1 cellular context compared by ENCODE assay signal in the genomic region with DNA sequence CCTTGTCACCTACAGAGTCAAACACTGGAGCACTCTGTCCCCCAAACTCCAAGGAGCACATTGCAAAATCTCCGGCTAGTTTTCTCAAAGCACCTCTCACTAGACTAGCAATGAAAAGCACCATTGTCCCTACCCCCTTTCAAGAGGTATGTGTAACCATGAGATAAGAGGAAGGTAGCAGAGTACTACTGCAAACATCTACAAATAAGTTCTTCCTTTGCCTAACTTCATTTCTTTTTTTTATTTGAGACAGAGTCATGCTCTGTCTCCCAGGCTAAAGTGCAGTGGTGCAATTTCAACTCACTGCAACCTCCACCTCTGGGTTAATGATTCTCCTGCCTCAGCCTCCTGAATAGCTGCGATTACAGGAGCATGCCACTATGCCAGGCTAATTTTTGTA.
TF ChIP-seq lines count a peak whose summit lies in the region.

No MANE protein-coding gene starts in this region.

TF ChIP-seq in HepG2, 621 proteins besides CTCF, POLR2A, EP300 and RAD21 (continued from another document and continues in another):
- TF ChIP-seq, protein P1, sequence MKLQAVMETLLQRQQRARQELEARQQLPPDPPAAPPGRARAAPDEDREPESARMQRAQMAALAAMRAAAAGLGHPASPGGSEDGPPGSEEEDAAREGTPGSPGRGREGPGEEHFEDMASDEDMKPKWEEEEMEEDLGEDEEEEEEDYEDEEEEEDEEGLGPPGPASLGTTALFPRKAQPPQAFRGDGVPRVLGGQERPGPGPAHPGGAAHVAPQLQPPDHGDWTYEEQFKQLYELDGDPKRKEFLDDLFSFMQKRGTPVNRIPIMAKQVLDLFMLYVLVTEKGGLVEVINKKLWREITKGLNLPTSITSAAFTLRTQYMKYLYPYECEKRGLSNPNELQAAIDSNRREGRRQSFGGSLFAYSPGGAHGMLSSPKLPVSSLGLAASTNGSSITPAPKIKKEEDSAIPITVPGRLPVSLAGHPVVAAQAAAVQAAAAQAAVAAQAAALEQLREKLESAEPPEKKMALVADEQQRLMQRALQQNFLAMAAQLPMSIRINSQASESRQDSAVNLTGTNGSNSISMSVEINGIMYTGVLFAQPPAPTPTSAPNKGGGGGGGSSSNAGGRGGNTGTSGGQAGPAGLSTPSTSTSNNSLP (IDR thresholded peaks at IDR 0.05; ENCODE audit: low read depth, low read length): no peak
- TF ChIP-seq MLLT10 (CRISPR knock-in tag; IDR thresholded peaks at IDR 0.05) (no peak), ZNF292 (CRISPR knock-in tag; IDR thresholded peaks at IDR 0.05; ENCODE audit: borderline replicate concordance, low read depth) (no peak), NCOA2 (CRISPR knock-in tag; IDR thresholded peaks at IDR 0.05) (peak; percentile 90), ZNF350 (CRISPR knock-in tag; IDR thresholded peaks at IDR 0.05; ENCODE audit: borderline replicate concordance, low read depth) (no peak), ZSCAN31 (CRISPR knock-in tag; IDR thresholded peaks at IDR 0.05; ENCODE audit: low read depth) (no peak), TOE1 (CRISPR knock-in tag; IDR thresholded peaks at IDR 0.05) (no peak), ARID2 (CRISPR knock-in tag; IDR thresholded peaks at IDR 0.05; ENCODE audit: borderline replicate concordance) (no peak), SRY (CRISPR knock-in tag; IDR thresholded peaks at IDR 0.05) (no peak), CC2D1A (CRISPR knock-in tag; IDR thresholded peaks at IDR 0.05) (no peak), SNAPC2 (CRISPR knock-in tag; IDR thresholded peaks at IDR 0.05) (no peak), ZSCAN12 (CRISPR knock-in tag; IDR thresholded peaks at IDR 0.05) (no peak), GLI4 (CRISPR knock-in tag; IDR thresholded peaks at IDR 0.05; ENCODE audit: borderline replicate concordance) (no peak), ZNF567 (CRISPR knock-in tag; IDR thresholded peaks at IDR 0.05; ENCODE audit: borderline replicate concordance) (no peak), ZBTB7B (CRISPR knock-in tag; IDR thresholded peaks at IDR 0.05) (no peak), EEA1 (CRISPR knock-in tag; IDR thresholded peaks at IDR 0.05; ENCODE audit: borderline replicate concordance) (no peak), ZNF788 (CRISPR knock-in tag; IDR thresholded peaks at IDR 0.05; ENCODE audit: borderline replicate concordance) (no peak), ZSCAN21 (CRISPR knock-in tag; IDR thresholded peaks at IDR 0.05; ENCODE audit: borderline replicate concordance) (no peak), ZNF775 (CRISPR knock-in tag; IDR thresholded peaks at IDR 0.05; ENCODE audit: borderline replicate concordance) (no peak), RFXAP (CRISPR knock-in tag; IDR thresholded peaks at IDR 0.05; ENCODE audit: borderline replicate concordance) (no peak), TARDBP (CRISPR knock-in tag; IDR thresholded peaks at IDR 0.05) (no peak), ZNF543 (CRISPR knock-in tag; IDR thresholded peaks at IDR 0.05) (no peak), PCBP1 (IDR thresholded peaks at IDR 0.05; ENCODE audit: borderline replicate concordance, low read depth, low read length) (no peak), ZNF550 (CRISPR knock-in tag; IDR thresholded peaks at IDR 0.05; ENCODE audit: borderline replicate concordance) (no peak), KLF16 (CRISPR knock-in tag; IDR thresholded peaks at IDR 0.05) (no peak), SSRP1 (CRISPR knock-in tag; IDR thresholded peaks at IDR 0.05) (no peak), YEATS2 (CRISPR knock-in tag; IDR thresholded peaks at IDR 0.05; ENCODE audit: borderline replicate concordance) (no peak), HMG20A (CRISPR knock-in tag; IDR thresholded peaks at IDR 0.05; ENCODE audit: borderline replicate concordance) (peak; percentile 42; the same call in 1 of the 2 replicates)
- TF ChIP-seq, protein P2, sequence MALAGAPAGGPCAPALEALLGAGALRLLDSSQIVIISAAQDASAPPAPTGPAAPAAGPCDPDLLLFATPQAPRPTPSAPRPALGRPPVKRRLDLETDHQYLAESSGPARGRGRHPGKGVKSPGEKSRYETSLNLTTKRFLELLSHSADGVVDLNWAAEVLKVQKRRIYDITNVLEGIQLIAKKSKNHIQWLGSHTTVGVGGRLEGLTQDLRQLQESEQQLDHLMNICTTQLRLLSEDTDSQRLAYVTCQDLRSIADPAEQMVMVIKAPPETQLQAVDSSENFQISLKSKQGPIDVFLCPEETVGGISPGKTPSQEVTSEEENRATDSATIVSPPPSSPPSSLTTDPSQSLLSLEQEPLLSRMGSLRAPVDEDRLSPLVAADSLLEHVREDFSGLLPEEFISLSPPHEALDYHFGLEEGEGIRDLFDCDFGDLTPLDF (CRISPR knock-in tag; IDR thresholded peaks at IDR 0.05): no peak
- TF ChIP-seq, protein P3, sequence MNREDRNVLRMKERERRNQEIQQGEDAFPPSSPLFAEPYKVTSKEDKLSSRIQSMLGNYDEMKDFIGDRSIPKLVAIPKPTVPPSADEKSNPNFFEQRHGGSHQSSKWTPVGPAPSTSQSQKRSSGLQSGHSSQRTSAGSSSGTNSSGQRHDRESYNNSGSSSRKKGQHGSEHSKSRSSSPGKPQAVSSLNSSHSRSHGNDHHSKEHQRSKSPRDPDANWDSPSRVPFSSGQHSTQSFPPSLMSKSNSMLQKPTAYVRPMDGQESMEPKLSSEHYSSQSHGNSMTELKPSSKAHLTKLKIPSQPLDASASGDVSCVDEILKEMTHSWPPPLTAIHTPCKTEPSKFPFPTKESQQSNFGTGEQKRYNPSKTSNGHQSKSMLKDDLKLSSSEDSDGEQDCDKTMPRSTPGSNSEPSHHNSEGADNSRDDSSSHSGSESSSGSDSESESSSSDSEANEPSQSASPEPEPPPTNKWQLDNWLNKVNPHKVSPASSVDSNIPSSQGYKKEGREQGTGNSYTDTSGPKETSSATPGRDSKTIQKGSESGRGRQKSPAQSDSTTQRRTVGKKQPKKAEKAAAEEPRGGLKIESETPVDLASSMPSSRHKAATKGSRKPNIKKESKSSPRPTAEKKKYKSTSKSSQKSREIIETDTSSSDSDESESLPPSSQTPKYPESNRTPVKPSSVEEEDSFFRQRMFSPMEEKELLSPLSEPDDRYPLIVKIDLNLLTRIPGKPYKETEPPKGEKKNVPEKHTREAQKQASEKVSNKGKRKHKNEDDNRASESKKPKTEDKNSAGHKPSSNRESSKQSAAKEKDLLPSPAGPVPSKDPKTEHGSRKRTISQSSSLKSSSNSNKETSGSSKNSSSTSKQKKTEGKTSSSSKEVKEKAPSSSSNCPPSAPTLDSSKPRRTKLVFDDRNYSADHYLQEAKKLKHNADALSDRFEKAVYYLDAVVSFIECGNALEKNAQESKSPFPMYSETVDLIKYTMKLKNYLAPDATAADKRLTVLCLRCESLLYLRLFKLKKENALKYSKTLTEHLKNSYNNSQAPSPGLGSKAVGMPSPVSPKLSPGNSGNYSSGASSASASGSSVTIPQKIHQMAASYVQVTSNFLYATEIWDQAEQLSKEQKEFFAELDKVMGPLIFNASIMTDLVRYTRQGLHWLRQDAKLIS (CRISPR knock-in tag; IDR thresholded peaks at IDR 0.05): no peak
- TF ChIP-seq, protein P4, sequence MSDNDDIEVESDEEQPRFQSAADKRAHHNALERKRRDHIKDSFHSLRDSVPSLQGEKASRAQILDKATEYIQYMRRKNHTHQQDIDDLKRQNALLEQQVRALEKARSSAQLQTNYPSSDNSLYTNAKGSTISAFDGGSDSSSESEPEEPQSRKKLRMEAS (IDR thresholded peaks at IDR 0.05): no peak
- TF ChIP-seq, protein P5, sequence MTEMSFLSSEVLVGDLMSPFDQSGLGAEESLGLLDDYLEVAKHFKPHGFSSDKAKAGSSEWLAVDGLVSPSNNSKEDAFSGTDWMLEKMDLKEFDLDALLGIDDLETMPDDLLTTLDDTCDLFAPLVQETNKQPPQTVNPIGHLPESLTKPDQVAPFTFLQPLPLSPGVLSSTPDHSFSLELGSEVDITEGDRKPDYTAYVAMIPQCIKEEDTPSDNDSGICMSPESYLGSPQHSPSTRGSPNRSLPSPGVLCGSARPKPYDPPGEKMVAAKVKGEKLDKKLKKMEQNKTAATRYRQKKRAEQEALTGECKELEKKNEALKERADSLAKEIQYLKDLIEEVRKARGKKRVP (CRISPR knock-in tag; IDR thresholded peaks at IDR 0.05): 0 out of 4 replicates have a peak, but pooled peaks of 1 of the 2 experiments have one; percentile 44
- TF ChIP-seq, protein P6, sequence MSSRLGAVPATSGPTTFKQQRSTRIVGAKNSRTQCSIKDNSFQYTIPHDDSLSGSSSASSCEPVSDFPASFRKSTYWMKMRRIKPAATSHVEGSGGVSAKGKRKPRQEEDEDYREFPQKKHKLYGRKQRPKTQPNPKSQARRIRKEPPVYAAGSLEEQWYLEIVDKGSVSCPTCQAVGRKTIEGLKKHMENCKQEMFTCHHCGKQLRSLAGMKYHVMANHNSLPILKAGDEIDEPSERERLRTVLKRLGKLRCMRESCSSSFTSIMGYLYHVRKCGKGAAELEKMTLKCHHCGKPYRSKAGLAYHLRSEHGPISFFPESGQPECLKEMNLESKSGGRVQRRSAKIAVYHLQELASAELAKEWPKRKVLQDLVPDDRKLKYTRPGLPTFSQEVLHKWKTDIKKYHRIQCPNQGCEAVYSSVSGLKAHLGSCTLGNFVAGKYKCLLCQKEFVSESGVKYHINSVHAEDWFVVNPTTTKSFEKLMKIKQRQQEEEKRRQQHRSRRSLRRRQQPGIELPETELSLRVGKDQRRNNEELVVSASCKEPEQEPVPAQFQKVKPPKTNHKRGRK (CRISPR knock-in tag; IDR thresholded peaks at IDR 0.05): no peak
- TF ChIP-seq, protein P7, sequence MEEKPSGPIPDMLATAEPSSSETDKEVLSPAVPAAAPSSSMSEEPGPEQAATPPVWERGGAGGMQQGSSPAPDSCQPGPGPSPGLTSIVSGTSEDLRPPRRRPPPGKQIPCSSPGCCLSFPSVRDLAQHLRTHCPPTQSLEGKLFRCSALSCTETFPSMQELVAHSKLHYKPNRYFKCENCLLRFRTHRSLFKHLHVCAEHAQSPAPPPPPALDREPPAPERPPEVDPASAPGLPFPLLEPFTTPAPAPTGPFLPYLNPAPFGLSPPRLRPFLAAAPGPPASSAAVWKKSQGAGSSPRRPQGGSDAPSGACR (CRISPR knock-in tag; IDR thresholded peaks at IDR 0.05): no peak
- TF ChIP-seq, protein P8, sequence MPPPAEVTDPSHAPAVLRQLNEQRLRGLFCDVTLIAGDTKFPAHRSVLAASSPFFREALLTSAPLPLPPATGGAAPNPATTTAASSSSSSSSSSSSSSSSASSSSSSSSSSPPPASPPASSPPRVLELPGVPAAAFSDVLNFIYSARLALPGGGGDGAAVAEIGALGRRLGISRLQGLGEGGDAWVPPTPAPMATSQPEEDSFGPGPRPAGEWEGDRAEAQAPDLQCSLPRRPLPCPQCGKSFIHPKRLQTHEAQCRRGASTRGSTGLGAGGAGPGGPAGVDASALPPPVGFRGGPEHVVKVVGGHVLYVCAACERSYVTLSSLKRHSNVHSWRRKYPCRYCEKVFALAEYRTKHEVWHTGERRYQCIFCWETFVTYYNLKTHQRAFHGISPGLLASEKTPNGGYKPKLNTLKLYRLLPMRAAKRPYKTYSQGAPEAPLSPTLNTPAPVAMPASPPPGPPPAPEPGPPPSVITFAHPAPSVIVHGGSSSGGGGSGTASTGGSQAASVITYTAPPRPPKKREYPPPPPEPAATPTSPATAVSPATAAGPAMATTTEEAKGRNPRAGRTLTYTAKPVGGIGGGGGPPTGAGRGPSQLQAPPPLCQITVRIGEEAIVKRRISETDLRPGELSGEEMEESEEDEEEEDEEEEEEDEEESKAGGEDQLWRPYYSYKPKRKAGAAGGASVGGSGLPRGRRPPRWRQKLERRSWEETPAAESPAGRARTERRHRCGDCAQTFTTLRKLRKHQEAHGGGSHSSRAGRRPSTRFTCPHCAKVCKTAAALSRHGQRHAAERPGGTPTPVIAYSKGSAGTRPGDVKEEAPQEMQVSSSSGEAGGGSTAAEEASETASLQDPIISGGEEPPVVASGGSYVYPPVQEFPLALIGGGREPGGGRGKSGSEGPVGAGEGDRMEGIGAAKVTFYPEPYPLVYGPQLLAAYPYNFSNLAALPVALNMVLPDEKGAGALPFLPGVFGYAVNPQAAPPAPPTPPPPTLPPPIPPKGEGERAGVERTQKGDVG (CRISPR knock-in tag; IDR thresholded peaks at IDR 0.05; ENCODE audit: borderline replicate concordance): no peak
- TF ChIP-seq, protein P9, sequence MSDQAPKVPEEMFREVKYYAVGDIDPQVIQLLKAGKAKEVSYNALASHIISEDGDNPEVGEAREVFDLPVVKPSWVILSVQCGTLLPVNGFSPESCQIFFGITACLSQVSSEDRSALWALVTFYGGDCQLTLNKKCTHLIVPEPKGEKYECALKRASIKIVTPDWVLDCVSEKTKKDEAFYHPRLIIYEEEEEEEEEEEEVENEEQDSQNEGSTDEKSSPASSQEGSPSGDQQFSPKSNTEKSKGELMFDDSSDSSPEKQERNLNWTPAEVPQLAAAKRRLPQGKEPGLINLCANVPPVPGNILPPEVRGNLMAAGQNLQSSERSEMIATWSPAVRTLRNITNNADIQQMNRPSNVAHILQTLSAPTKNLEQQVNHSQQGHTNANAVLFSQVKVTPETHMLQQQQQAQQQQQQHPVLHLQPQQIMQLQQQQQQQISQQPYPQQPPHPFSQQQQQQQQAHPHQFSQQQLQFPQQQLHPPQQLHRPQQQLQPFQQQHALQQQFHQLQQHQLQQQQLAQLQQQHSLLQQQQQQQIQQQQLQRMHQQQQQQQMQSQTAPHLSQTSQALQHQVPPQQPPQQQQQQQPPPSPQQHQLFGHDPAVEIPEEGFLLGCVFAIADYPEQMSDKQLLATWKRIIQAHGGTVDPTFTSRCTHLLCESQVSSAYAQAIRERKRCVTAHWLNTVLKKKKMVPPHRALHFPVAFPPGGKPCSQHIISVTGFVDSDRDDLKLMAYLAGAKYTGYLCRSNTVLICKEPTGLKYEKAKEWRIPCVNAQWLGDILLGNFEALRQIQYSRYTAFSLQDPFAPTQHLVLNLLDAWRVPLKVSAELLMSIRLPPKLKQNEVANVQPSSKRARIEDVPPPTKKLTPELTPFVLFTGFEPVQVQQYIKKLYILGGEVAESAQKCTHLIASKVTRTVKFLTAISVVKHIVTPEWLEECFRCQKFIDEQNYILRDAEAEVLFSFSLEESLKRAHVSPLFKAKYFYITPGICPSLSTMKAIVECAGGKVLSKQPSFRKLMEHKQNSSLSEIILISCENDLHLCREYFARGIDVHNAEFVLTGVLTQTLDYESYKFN (CRISPR knock-in tag; conservative IDR thresholded peaks at IDR 0.05): peak; percentile 89
- TF ChIP-seq, protein P10, sequence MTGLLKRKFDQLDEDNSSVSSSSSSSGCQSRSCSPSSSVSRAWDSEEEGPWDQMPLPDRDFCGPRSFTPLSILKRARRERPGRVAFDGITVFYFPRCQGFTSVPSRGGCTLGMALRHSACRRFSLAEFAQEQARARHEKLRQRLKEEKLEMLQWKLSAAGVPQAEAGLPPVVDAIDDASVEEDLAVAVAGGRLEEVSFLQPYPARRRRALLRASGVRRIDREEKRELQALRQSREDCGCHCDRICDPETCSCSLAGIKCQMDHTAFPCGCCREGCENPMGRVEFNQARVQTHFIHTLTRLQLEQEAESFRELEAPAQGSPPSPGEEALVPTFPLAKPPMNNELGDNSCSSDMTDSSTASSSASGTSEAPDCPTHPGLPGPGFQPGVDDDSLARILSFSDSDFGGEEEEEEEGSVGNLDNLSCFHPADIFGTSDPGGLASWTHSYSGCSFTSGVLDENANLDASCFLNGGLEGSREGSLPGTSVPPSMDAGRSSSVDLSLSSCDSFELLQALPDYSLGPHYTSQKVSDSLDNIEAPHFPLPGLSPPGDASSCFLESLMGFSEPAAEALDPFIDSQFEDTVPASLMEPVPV (CRISPR knock-in tag; IDR thresholded peaks at IDR 0.05): no peak
